Comparison of ENCODE assay signal across 16 cellular contexts in genomic region chr2:239039479-239039861, GRCh38.
"Had no signal": no experiment of that assay in that cellular context is flagged by ENCODE, and none has a peak within 500 bp of the region (broad histone marks: within the 10 kb centered on the region; RNA-seq: fewer than 3 reads in every experiment).

No MANE protein-coding gene starts in this region.

- H3K27ac ChIP-seq: coronary artery, prostate gland, stomach had no signal

- H3K4me3 Mint-ChIP-seq: activated naive CD8-positive, alpha-beta T cell treated with anti-CD3 and anti-CD28 coated beads, Interleukin-2, amount 10 ng/mL, durations not matched to agents 7 days and 5 days; brain; central memory CD8-positive, alpha-beta T cell; memory B cell; naive B cell had no signal

- DNase-seq: activated CD8-positive, alpha-beta memory T cell treated with anti-CD3 and anti-CD28 coated beads for 24 hours; activated naive CD8-positive, alpha-beta T cell treated with anti-CD3 and anti-CD28 coated beads, Interleukin-2, amount 10 ng/mL, durations not matched to agents 7 days and 5 days; kidney; left ventricle myocardium superior; naive B cell; stimulated activated CD4-positive, alpha-beta T cell treated with anti-CD3 and anti-CD28 coated beads, Interleukin-4, amount 100 ng/mL, for 1 hour; stomach had no signal

- H3K27ac Mint-ChIP-seq: activated naive CD8-positive, alpha-beta T cell treated with anti-CD3 and anti-CD28 coated beads, Interleukin-2, amount 10 ng/mL, durations not matched to agents 7 days and 5 days; brain; memory B cell; naive B cell had no signal

- ATAC-seq: activated CD4-positive, CD25-positive, alpha-beta regulatory T cell treated with anti-CD3 and anti-CD28 coated beads, Interleukin-2, amount 50 U/mL, for 24 hours; left ventricle myocardium superior; mucosa of descending colon; right cardiac atrium had no signal

- H3K4me1 ChIP-seq: prostate gland had no signal

- H3K36me3 ChIP-seq: prostate gland, stomach had no signal

- H3K36me3 Mint-ChIP-seq: activated naive CD8-positive, alpha-beta T cell treated with anti-CD3 and anti-CD28 coated beads, Interleukin-2, amount 10 ng/mL, durations not matched to agents 7 days and 5 days; brain; memory B cell; naive B cell had no signal

- H3K4me1 Mint-ChIP-seq: activated naive CD8-positive, alpha-beta T cell treated with anti-CD3 and anti-CD28 coated beads, Interleukin-2, amount 10 ng/mL, durations not matched to agents 7 days and 5 days; brain; central memory CD8-positive, alpha-beta T cell; naive B cell had no signal

- H3K9me3 Mint-ChIP-seq: activated naive CD8-positive, alpha-beta T cell treated with anti-CD3 and anti-CD28 coated beads, Interleukin-2, amount 10 ng/mL, durations not matched to agents 7 days and 5 days; central memory CD8-positive, alpha-beta T cell; memory B cell; naive B cell had no signal

- H3K9me3 ChIP-seq: mucosa of descending colon, prostate gland, stomach had no signal

- H3K4me3 ChIP-seq: coronary artery, mucosa of descending colon, prostate gland, smooth muscle cell, stomach had no signal
